9 cellular contexts compared by ENCODE assay signal in the genomic region with DNA sequence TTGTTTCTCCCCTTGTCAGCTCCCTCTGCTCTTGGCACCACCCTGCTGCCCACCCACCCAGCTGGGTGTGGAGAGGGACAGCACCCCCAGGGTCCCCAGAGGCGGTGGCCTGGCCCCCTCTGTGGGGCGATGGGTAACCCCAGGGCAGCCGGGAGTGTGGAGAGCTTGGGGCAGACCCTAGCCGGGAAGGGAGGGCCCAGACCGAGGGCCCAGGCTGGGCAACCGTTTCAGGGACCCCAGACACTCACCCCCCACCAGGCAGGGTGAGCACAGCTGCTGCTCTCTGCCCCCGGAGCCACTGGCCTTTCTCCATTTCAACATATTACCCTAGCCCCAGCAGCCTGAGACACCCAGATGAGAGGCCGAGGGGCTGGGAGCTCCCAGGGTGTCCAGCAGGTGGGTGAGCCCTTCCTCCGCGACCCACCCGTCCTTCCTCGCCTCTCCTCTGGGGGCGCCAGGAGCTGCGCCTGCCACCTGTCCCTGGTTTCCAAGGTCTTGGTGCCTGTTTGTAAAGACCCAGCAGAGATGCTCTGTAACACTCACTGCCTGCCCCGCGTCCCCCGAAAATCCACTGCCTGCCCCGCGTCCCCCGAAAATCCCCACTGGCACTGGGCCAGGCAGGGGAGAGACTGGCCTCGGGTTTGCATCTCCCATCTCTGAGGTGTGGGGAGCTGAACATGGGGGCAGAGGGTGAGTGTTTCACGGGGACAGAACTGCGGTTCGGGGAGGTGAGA. TPM values are rescaled to one million over a fixed set of nuclear protein-coding genes. Genes with fewer than 3 reads are reported as not detected.
DNase-seq lines count a peak whose midpoint lies in the region; ATAC-seq, FAIRE-seq and TF ChIP-seq lines count a peak whose summit lies in the region.
"Had no signal": no experiment of that assay in that cellular context is flagged by ENCODE, and none has a peak within 500 bp of the region (broad histone marks: within the 10 kb centered on the region; RNA-seq: fewer than 3 reads in every experiment).

No MANE protein-coding gene starts in this region.

- TF ChIP-seq POLR2A in uterus (IDR thresholded peaks at IDR 0.05) (no peak), testis (IDR thresholded peaks at IDR 0.05) (no peak)

- 81 to 86% methylated on average over 13 to 24 of the region's 24 CpGs for WGBS in testis, 2 donors

- ATAC-seq in foreskin keratinocyte (no peak), GM21723 (IDR thresholded peaks at IDR 0.05; ENCODE audit: unreplicated experiment) (no peak)

- intact Hi-C loops in PC-9 (cut with micrococcal nuclease; ENCODE audit: unreplicated experiment) (no loop called here), uterus (cut with DNase I; ENCODE audit: low total_unique reads) (no loop called here), testis (cut with DNase I; ENCODE audit: low total_unique reads) (no loop called here)

- H3K4me3 ChIP-seq in PC-9 (no peak overlapping the region), uterus (no peak overlapping the region), testis (no peak overlapping the region)

- H3K9me3 ChIP-seq in PC-9 (ENCODE audit: insufficient read depth, low read depth) (no peaks in the 10 kb centered on the region), uterus (no peaks in the 10 kb centered on the region), testis (no peaks in the 10 kb centered on the region)

- H4K20me1 ChIP-seq in PC-9 (ENCODE audit: insufficient read depth), result no peaks in the 10 kb centered on the region

- TF ChIP-seq CTCF in PC-9 (conservative IDR thresholded peaks at IDR 0.05), result peak; percentile 52
- TF ChIP-seq CTCF in foreskin keratinocyte (conservative IDR thresholded peaks at IDR 0.05), result peak; percentile 54
- peak in 1 of 4 experiments; percentile 21 for TF ChIP-seq CTCF in uterus (IDR thresholded peaks at IDR 0.05)
- no peak for TF ChIP-seq CTCF in testis (IDR thresholded peaks at IDR 0.05)

- CTCF ChIA-PET in PC-9 (lab: Charles Lee), result no interaction called here

- DNase-seq in COLO668 (lab: John Stamatoyannopoulos, UW; ENCODE audit: unreplicated experiment) (peak; percentile 37), GM19239 (ENCODE audit: insufficient read length, low spot score) (peak; percentile 79), PC-9 (no peak), foreskin keratinocyte (no peak), uterus (no peak), testis (no peak)
- no peak for DNase-seq in stimulated activated naive CD4-positive, alpha-beta T cell treated with Interleukin-2 at 50 U/mL for 16 hours (lab: John Stamatoyannopoulos, UW)
- DNase-seq: stimulated activated naive B cell treated with anti-CD40 and anti-IgM and Interleukin-4, amounts not matched to agents 10 μg/mL and 1 μg/mL and 100 μg/mL, for 72 hours had no signal

- H3F3A ChIP-seq in PC-9 (ENCODE audit: insufficient read depth, low read depth), result no peaks in the 10 kb centered on the region

- H3K27ac ChIP-seq in PC-9, result no peak overlapping the region
- H3K27ac ChIP-seq in foreskin keratinocyte, result no peak overlapping the region
- H3K27ac ChIP-seq in uterus, result no peak overlapping the region
- no peak overlapping the region for H3K27ac ChIP-seq in testis

- H3K36me3 ChIP-seq in PC-9 (ENCODE audit: low read depth), result no peaks in the 10 kb centered on the region
- no peaks in the 10 kb centered on the region for H3K36me3 ChIP-seq in uterus
- H3K36me3 ChIP-seq in testis (ENCODE audit: low read depth, missing control alignments), result no peaks in the 10 kb centered on the region

- no peaks in the 10 kb centered on the region for H3K79me2 ChIP-seq in PC-9 (ENCODE audit: low read depth)

- POLR2A ChIA-PET in PC-9 (lab: Charles Lee; ENCODE audit: unreplicated experiment), result no interaction called here

- H3K27me3 ChIP-seq in PC-9 (ENCODE audit: insufficient read depth, low read depth) (no peaks in the 10 kb centered on the region), foreskin keratinocyte (no peaks in the 10 kb centered on the region), uterus (no peaks in the 10 kb centered on the region), testis (no peaks in the 10 kb centered on the region)

- H3K4me2 ChIP-seq in PC-9, result no peak overlapping the region

- H3K9me2 ChIP-seq in PC-9 (ENCODE audit: insufficient read depth), result no peaks in the 10 kb centered on the region

- FAIRE-seq in GM19239 (lab: Jason Lieb, UNC), result no peak

- BruUV-seq in PC-9 (replicated peaks; lab: Mats Ljungman, UMichigan), result no TSS peak

- H2AFZ ChIP-seq in PC-9, result no peak overlapping the region

- H3K4me1 ChIP-seq in PC-9 (replicated peaks; ENCODE audit: insufficient read depth) (no peaks in the 10 kb centered on the region), foreskin keratinocyte (no peaks in the 10 kb centered on the region), uterus (peaks cover 0 to 22% of the 10 kb centered on the region in 2 donors), testis (peaks cover 7% of the 10 kb centered on the region)

RNA-seq across cellular contexts. Expression of gene BAHCC1, which starts 45.4 kb away (rescaled TPM):
- total RNA-seq in PC-9 (2021), result 33.7 and 35.4 TPM in 2 replicates
- 4.4 and 5.6 TPM in 2 replicates for total RNA-seq in foreskin keratinocyte
- polyA plus RNA-seq in foreskin keratinocyte, result 1.7 and 2.2 TPM in 2 replicates
- 10 to 100 TPM in 2 of 4 donors, 1 to 10 TPM in 2; 1.5 to 34.1 (median 8.5) TPM for total RNA-seq in uterus
- total RNA-seq in testis, result 10 to 100 TPM; 29.2 to 30.2 TPM
- polyA plus RNA-seq in testis (ENCODE audit: insufficient read depth, low read depth, low replicate concordance), result 11.3 TPM

Comparison
In these comparisons a context has a peak if more than half of its experiments do, and no peak if none do; other contexts are left out.
1. DNase-seq: peak in COLO668 (single experiment) and GM19239 (single experiment); none in PC-9 (0 of 2), foreskin keratinocyte (0 of 2), uterus (0 of 2), stimulated activated naive CD4-positive, alpha-beta T cell treated with Interleukin-2 at 50 U/mL for 16 hours (single experiment) and testis (single experiment).
2. CTCF ChIP-seq: peak in PC-9 (single experiment) and foreskin keratinocyte (single experiment); none in testis (0 of 3).